Comparison of ENCODE assay signal across 9 cellular contexts in the genomic region with DNA sequence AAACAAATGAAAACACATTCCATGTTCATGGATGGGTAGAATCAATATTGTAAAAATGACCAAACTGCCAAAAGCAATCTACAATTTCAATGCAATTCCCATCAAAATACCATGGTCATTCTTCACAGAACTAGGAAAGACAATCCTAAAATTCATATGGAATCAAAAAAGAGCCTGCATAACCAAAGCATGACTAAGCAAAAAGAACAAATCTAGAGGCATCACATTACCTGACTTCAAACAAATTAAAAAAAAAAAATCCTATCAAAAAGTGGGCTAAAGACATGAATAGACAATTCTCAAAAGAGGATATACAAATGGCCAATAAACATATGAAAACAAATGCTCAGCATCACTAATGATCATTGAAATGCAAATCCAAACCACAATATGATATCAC.
"Had no signal": no experiment of that assay in that cellular context is flagged by ENCODE, and none has a peak within 500 bp of the region (broad histone marks: within the 10 kb centered on the region; RNA-seq: fewer than 3 reads in every experiment).

No MANE protein-coding gene starts in this region.

- ATAC-seq: HCT116 had no signal

- DNase-seq: GM23248, GOT3, H7, HFFc6, Kasumi-1, KG1 had no signal

- H3K27ac ChIP-seq: GM23248 had no signal

- H3K4me3 ChIP-seq: GM23248, HAP-1 had no signal

- H3K36me3 Mint-ChIP-seq: IgD-negative memory B cell had no signal

- H3K27me3 Mint-ChIP-seq: IgD-negative memory B cell had no signal

- H3K9ac ChIP-seq: GM23248 had no signal

- H3K4me1 ChIP-seq: HAP-1 had no signal

- H3K36me3 ChIP-seq: HAP-1 had no signal

- H3K9me3 ChIP-seq: HAP-1 had no signal

- H2AFZ ChIP-seq: GM23248 had no signal

- H3K4me3 Mint-ChIP-seq: HFFc6, IgD-negative memory B cell had no signal

- H3K4me1 Mint-ChIP-seq: IgD-negative memory B cell had no signal

- H3K27ac Mint-ChIP-seq: HFFc6, IgD-negative memory B cell had no signal
